40 cellular contexts compared by ENCODE assay signal in the genomic region with DNA sequence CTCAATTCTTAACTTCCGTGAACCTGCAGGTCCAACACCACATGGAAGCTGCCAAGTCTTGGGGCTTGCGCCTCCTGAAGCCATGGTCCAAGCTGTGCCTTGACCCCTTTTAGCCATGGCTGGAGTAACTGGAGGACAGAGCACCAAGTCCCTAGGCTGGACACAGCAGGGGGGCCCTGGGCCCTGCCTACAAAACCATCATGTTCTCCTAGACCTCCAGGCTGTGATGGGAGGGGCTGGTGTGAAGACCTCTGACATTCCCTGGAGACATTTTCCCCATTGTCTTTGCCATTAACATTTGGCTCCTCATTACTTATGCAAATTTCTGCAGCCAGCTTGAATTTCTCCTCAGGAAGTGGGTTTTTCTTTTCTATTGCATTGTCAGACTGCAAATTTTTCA.
"Had no signal": no experiment of that assay in that cellular context is flagged by ENCODE, and none has a peak within 500 bp of the region (broad histone marks: within the 10 kb centered on the region; RNA-seq: fewer than 3 reads in every experiment).

No MANE protein-coding gene starts in this region.

- H3K27me3 ChIP-seq: adrenal gland, ascending aorta, body of pancreas, brain microvascular endothelial cell, breast epithelium, cardiac muscle cell had no signal

- H3K36me3 Mint-ChIP-seq: activated naive CD4-positive, alpha-beta T cell treated with anti-CD3 and anti-CD28 coated beads, Interleukin-2, amount 10 ng/mL, durations not matched to agents 7 days and 5 days; activated naive CD4-positive, alpha-beta T cell treated with anti-CD3 and anti-CD28 coated beads, Interleukin-2, amount 50 U/mL, for 24 hours; activated naive CD4-positive, alpha-beta T cell treated with anti-CD3 and anti-CD28 coated beads, Interleukin-2, amount 50 U/mL, for 72 hours; activated naive CD8-positive, alpha-beta T cell; activated naive CD8-positive, alpha-beta T cell treated with anti-CD3 and anti-CD28 coated beads for 36 hours; activated naive CD8-positive, alpha-beta T cell treated with anti-CD3 and anti-CD28 coated beads, Interleukin-2, amount 10 ng/mL, durations not matched to agents 7 days and 5 days; brain had no signal

- H3K9me3 ChIP-seq: adrenal gland, ascending aorta, body of pancreas had no signal

- H3K9me3 Mint-ChIP-seq: activated naive CD4-positive, alpha-beta T cell treated with anti-CD3 and anti-CD28 coated beads, Interleukin-2, amount 50 U/mL, for 24 hours; activated naive CD8-positive, alpha-beta T cell treated with anti-CD3 and anti-CD28 coated beads, Interleukin-2, amount 10 ng/mL, durations not matched to agents 7 days and 5 days had no signal

- H3K4me1 ChIP-seq: adrenal gland, ascending aorta, body of pancreas, breast epithelium had no signal

- FAIRE-seq: astrocyte, bronchial epithelial cell had no signal

- H3K4me1 Mint-ChIP-seq: activated naive CD4-positive, alpha-beta T cell treated with anti-CD3 and anti-CD28 coated beads, Interleukin-2, amount 10 ng/mL, durations not matched to agents 7 days and 5 days; activated naive CD4-positive, alpha-beta T cell treated with anti-CD3 and anti-CD28 coated beads, Interleukin-2, amount 50 U/mL, for 24 hours; activated naive CD8-positive, alpha-beta T cell treated with anti-CD3 and anti-CD28 coated beads for 36 hours; activated naive CD8-positive, alpha-beta T cell treated with anti-CD3 and anti-CD28 coated beads, Interleukin-2, amount 10 ng/mL, durations not matched to agents 7 days and 5 days; activated naive CD8-positive, alpha-beta T cell treated with anti-CD3 and anti-CD28 coated beads, Interleukin-2, amount 50 U/mL, for 24 hours; activated T-helper 17 cell treated with anti-CD3 and anti-CD28 coated beads, Interleukin-2, amount 50 U/mL, for 72 hours; brain; central memory CD8-positive, alpha-beta T cell had no signal

- H3K4me3 Mint-ChIP-seq: activated naive CD4-positive, alpha-beta T cell treated with anti-CD3 and anti-CD28 coated beads for 36 hours; activated naive CD4-positive, alpha-beta T cell treated with anti-CD3 and anti-CD28 coated beads, Interleukin-2, amount 10 ng/mL, durations not matched to agents 7 days and 5 days; activated naive CD4-positive, alpha-beta T cell treated with anti-CD3 and anti-CD28 coated beads, Interleukin-2, amount 50 U/mL, for 24 hours; activated naive CD8-positive, alpha-beta T cell; activated naive CD8-positive, alpha-beta T cell treated with anti-CD3 and anti-CD28 coated beads for 36 hours; activated naive CD8-positive, alpha-beta T cell treated with anti-CD3 and anti-CD28 coated beads, Interleukin-2, amount 10 ng/mL, durations not matched to agents 7 days and 5 days; activated naive CD8-positive, alpha-beta T cell treated with anti-CD3 and anti-CD28 coated beads, Interleukin-2, amount 50 U/mL, for 24 hours; activated T-cell treated with anti-CD3 and anti-CD28 coated beads, Interleukin-2, amount 50 U/mL, for 24 hours; activated T-cell treated with anti-CD3 and anti-CD28 coated beads, Interleukin-2, amount 50 U/mL, for 4 hours; activated T-cell treated with anti-CD3 and anti-CD28 coated beads, Interleukin-2, amount 50 U/mL, for 72 hours; activated T-helper 1 cell treated with anti-CD3 and anti-CD28 coated beads, Interleukin-12 subunit alpha, Interleukin-12 subunit beta, Interleukin-2, Interleukin-4 antibody, amounts not matched to agents 30 ng/mL and 10 ng/mL and 1 ng/mL, durations not matched to agents 14 hours and 24 hours and 36 hours; activated T-helper 17 cell treated with anti-CD3 and anti-CD28 coated beads, Interleukin-2, amount 50 U/mL, for 72 hours; brain; central memory CD8-positive, alpha-beta T cell had no signal

- H3K27me3 Mint-ChIP-seq: activated naive CD4-positive, alpha-beta T cell treated with anti-CD3 and anti-CD28 coated beads, Interleukin-2, amount 10 ng/mL, durations not matched to agents 7 days and 5 days; activated naive CD4-positive, alpha-beta T cell treated with anti-CD3 and anti-CD28 coated beads, Interleukin-2, amount 50 U/mL, for 24 hours; activated naive CD8-positive, alpha-beta T cell; activated naive CD8-positive, alpha-beta T cell treated with anti-CD3 and anti-CD28 coated beads for 36 hours; activated naive CD8-positive, alpha-beta T cell treated with anti-CD3 and anti-CD28 coated beads, Interleukin-2, amount 10 ng/mL, durations not matched to agents 7 days and 5 days; activated naive CD8-positive, alpha-beta T cell treated with anti-CD3 and anti-CD28 coated beads, Interleukin-2, amount 50 U/mL, for 24 hours; activated T-cell treated with anti-CD3 and anti-CD28 coated beads, Interleukin-2, amount 50 U/mL, for 24 hours; activated T-helper 17 cell treated with anti-CD3 and anti-CD28 coated beads, Interleukin-2, amount 50 U/mL, for 72 hours; central memory CD8-positive, alpha-beta T cell had no signal

- H3K36me3 ChIP-seq: adrenal gland, ascending aorta, brain microvascular endothelial cell, breast epithelium, cardiac muscle cell had no signal

- DNase-seq: activated effector memory CD4-positive, alpha-beta T cell treated with anti-CD3 and anti-CD28 coated beads, Interleukin-2, amount 50 U/mL, for 16 hours; activated effector memory CD4-positive, alpha-beta T cell treated with Interleukin-2 at 50 U/mL for 16 hours; activated gamma-delta T cell; activated gamma-delta T cell treated with Interleukin-2 at 50 U/mL for 16 hours; activated naive CD4-positive, alpha-beta T cell; activated naive CD4-positive, alpha-beta T cell treated with anti-CD3 and anti-CD28 coated beads for 36 hours; activated naive CD4-positive, alpha-beta T cell treated with anti-CD3 and anti-CD28 coated beads, Interleukin-2, amount 10 ng/mL, durations not matched to agents 7 days and 5 days; activated naive CD4-positive, alpha-beta T cell treated with anti-CD3 and anti-CD28 coated beads, Interleukin-2, amount 50 U/mL, for 16 hours; activated naive CD4-positive, alpha-beta T cell treated with Interleukin-2 at 50 U/mL for 16 hours; activated naive CD8-positive, alpha-beta T cell treated with anti-CD3 and anti-CD28 coated beads for 36 hours; activated naive CD8-positive, alpha-beta T cell treated with anti-CD3 and anti-CD28 coated beads, Interleukin-2, amount 10 ng/mL, durations not matched to agents 7 days and 5 days; activated naive CD8-positive, alpha-beta T cell treated with anti-CD3 and anti-CD28 coated beads, Interleukin-2, amount 50 U/mL, for 24 hours; activated T-cell treated with anti-CD3 and anti-CD28 coated beads, Interleukin-2, amount 50 U/mL, for 1 hour; activated T-cell treated with anti-CD3 and anti-CD28 coated beads, Interleukin-2, amount 50 U/mL, for 24 hours; activated T-cell treated with anti-CD3 and anti-CD28 coated beads, Interleukin-2, amount 50 U/mL, for 4 hours; activated T-cell treated with anti-CD3 and anti-CD28 coated beads, Interleukin-2, amount 50 U/mL, for 48 hours; activated T-cell treated with anti-CD3 and anti-CD28 coated beads, Interleukin-2, amount 50 U/mL, for 72 hours; adrenal gland; amniotic stem cell; amygdala; anterior cingulate cortex; aorta; body of pancreas; brain microvascular endothelial cell; caudate nucleus; central memory CD4-positive, alpha-beta T cell; cerebellar nuclear complex had no signal

- ATAC-seq: activated naive CD4-positive, alpha-beta T cell treated with anti-CD3 and anti-CD28 coated beads, Interleukin-2, amount 50 U/mL, for 72 hours; activated naive CD8-positive, alpha-beta T cell treated with anti-CD3 and anti-CD28 coated beads, Interleukin-2, amount 50 U/mL, for 24 hours; activated T-cell treated with anti-CD3 and anti-CD28 coated beads, Interleukin-2, amount 50 U/mL, for 4 hours; activated T-cell treated with anti-CD3 and anti-CD28 coated beads, Interleukin-2, amount 50 U/mL, for 72 hours; activated T-helper 17 cell treated with anti-CD3 and anti-CD28 coated beads, Interleukin-2, amount 50 U/mL, for 72 hours; body of pancreas had no signal

- H3K27ac Mint-ChIP-seq: activated naive CD4-positive, alpha-beta T cell treated with anti-CD3 and anti-CD28 coated beads for 36 hours; activated naive CD4-positive, alpha-beta T cell treated with anti-CD3 and anti-CD28 coated beads, Interleukin-2, amount 10 ng/mL, durations not matched to agents 7 days and 5 days; activated naive CD4-positive, alpha-beta T cell treated with anti-CD3 and anti-CD28 coated beads, Interleukin-2, amount 50 U/mL, for 24 hours; activated naive CD4-positive, alpha-beta T cell treated with anti-CD3 and anti-CD28 coated beads, Interleukin-2, amount 50 U/mL, for 72 hours; activated naive CD8-positive, alpha-beta T cell; activated naive CD8-positive, alpha-beta T cell treated with anti-CD3 and anti-CD28 coated beads for 36 hours; activated naive CD8-positive, alpha-beta T cell treated with anti-CD3 and anti-CD28 coated beads, Interleukin-2, amount 10 ng/mL, durations not matched to agents 7 days and 5 days; activated naive CD8-positive, alpha-beta T cell treated with anti-CD3 and anti-CD28 coated beads, Interleukin-2, amount 50 U/mL, for 24 hours; activated T-cell treated with anti-CD3 and anti-CD28 coated beads, Interleukin-2, amount 50 U/mL, for 24 hours; activated T-cell treated with anti-CD3 and anti-CD28 coated beads, Interleukin-2, amount 50 U/mL, for 72 hours; activated T-helper 1 cell treated with anti-CD3 and anti-CD28 coated beads, Interleukin-12 subunit alpha, Interleukin-12 subunit beta, Interleukin-2, Interleukin-4 antibody, amounts not matched to agents 30 ng/mL and 10 ng/mL and 1 ng/mL, durations not matched to agents 14 hours and 24 hours and 36 hours; activated T-helper 17 cell treated with anti-CD3 and anti-CD28 coated beads, Interleukin-2, amount 50 U/mL, for 72 hours; activated T-helper 2 cell treated with anti-CD3 and anti-CD28 coated beads, Interferon-gamma antibody, Interleukin-2, Interleukin-4, amounts not matched to agents 10 μg/mL and 5 μg/mL and 100 μg/mL, durations not matched to agents 14 hours and 24 hours and 36 hours; brain had no signal

- H3K4me3 ChIP-seq: adrenal gland, ascending aorta, body of pancreas, breast epithelium, cardiac muscle cell had no signal

- H3K27ac ChIP-seq: adrenal gland, ascending aorta, body of pancreas, brain microvascular endothelial cell, breast epithelium, cardiac muscle cell had no signal
